In the genomic region with DNA sequence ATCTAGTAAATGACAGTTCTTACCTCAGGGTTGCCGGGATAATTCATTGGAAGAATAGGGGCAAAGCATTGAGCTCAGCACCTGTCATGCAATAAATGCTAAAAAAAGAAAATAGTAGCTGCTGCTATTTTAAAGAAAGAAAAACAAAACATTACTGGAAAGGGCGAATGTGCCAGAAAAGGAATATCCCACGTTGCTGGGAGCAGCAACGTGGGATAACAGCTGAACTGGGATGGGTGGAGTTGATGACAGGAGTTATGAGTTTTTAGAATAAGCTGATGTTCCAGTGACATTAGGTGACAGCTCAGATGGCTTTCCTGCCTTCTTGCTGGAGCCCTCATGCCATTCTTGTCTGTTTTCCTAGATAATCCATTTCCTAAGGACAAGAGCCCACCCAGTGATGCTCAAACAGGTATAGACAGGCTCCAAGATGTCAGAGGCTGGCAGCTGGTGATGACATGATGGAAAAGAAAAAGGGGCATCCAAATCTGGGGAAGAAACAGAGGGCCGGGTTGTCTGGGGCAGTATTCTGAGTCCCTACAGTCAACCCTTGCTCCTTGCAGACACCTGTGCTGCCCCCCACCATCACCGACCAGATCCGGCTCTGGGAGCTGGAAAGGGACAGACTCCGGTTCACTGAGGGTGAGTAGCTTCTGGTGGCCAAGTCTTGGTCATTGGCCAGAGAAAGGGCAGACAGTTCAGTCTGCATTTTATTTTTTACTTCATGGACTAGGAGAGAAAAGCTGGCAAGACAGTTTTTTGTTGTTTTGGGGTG, we compare ENCODE assay signal across 12 cellular contexts. TPM values are rescaled to one million over a fixed set of nuclear protein-coding genes. Genes with fewer than 3 reads are reported as not detected.
DNase-seq lines count a peak whose midpoint lies in the region; ATAC-seq and TF ChIP-seq lines count a peak whose summit lies in the region.
"Had no signal": no experiment of that assay in that cellular context is flagged by ENCODE, and none has a peak within 500 bp of the region (broad histone marks: within the 10 kb centered on the region; RNA-seq: fewer than 3 reads in every experiment).

No MANE protein-coding gene starts in this region.

- H3K4me3 ChIP-seq in uterus: no peak overlapping the region

- intact Hi-C loops in uterus (cut with DNase I; ENCODE audit: low total_unique reads): no loop called here

- H3K4me1 Mint-ChIP-seq in activated naive CD4-positive, alpha-beta T cell treated with anti-CD3 and anti-CD28 coated beads, Interleukin-2, amount 50 U/mL, for 24 hours: peaks cover 57% of the 10 kb centered on the region
- H3K4me1 Mint-ChIP-seq in naive B cell: peaks cover 38 to 52% (median 44%) of the 10 kb centered on the region in 3 donors

- TF ChIP-seq CTCF in uterus (IDR thresholded peaks at IDR 0.05): no peak

- TF ChIP-seq POLR2A in uterus (IDR thresholded peaks at IDR 0.05): no peak

- DNase-seq in activated naive CD4-positive, alpha-beta T cell treated with Interleukin-2 at 50 U/mL for 16 hours: no peak
- DNase-seq in cerebellar cortex (ENCODE audit: low spot score) (peak; percentile 11), naive B cell (no peak), uterus (no peak), NCI-H226 (no peak), NCI-H2196 treated with DMSO at 0.1 percent for 48 hours (lab: John Stamatoyannopoulos, UW; ENCODE audit: unreplicated experiment) (no peak)
- DNase-seq: activated CD8-positive, alpha-beta memory T cell treated with anti-CD3 and anti-CD28 coated beads for 24 hours; kidney glomerular epithelial cell; stimulated activated CD4-positive, alpha-beta T cell treated with anti-CD3 and anti-CD28 coated beads, Interleukin-4, amount 100 ng/mL, for 4 hours had no signal

- H3K27ac ChIP-seq in uterus: peak overlapping the region; percentile 91 to 96
- H3K27ac ChIP-seq: KMS-11 had no signal

- no peaks in the 10 kb centered on the region for H3K27me3 Mint-ChIP-seq in activated naive CD4-positive, alpha-beta T cell treated with anti-CD3 and anti-CD28 coated beads, Interleukin-2, amount 50 U/mL, for 24 hours
- H3K27me3 Mint-ChIP-seq in naive B cell: no peaks in the 10 kb centered on the region

- no peak for ATAC-seq in naive B cell (ENCODE audit: low read depth in 2 of 2)
- ATAC-seq in HG02938 (IDR thresholded peaks at IDR 0.05; ENCODE audit: unreplicated experiment): no peak

- H3K4me3 Mint-ChIP-seq in activated naive CD4-positive, alpha-beta T cell treated with anti-CD3 and anti-CD28 coated beads, Interleukin-2, amount 50 U/mL, for 24 hours: peak overlapping the region; percentile 88
- H3K4me3 Mint-ChIP-seq in naive B cell: peak overlapping the region; percentile 84 to 98 (median 94)

- H3K36me3 Mint-ChIP-seq in activated naive CD4-positive, alpha-beta T cell treated with anti-CD3 and anti-CD28 coated beads, Interleukin-2, amount 50 U/mL, for 24 hours: peaks cover 20% of the 10 kb centered on the region
- peaks cover 5 to 14% of the 10 kb centered on the region in 2 donors for H3K36me3 Mint-ChIP-seq in naive B cell

- no peaks in the 10 kb centered on the region for H3K27me3 ChIP-seq in uterus

- H3K9me3 Mint-ChIP-seq in activated naive CD4-positive, alpha-beta T cell treated with anti-CD3 and anti-CD28 coated beads, Interleukin-2, amount 50 U/mL, for 24 hours: no peaks in the 10 kb centered on the region
- no peaks in the 10 kb centered on the region for H3K9me3 Mint-ChIP-seq in naive B cell

- peaks cover 9 to 15% of the 10 kb centered on the region in 2 donors for H3K4me1 ChIP-seq in uterus

- no peaks in the 10 kb centered on the region for H3K36me3 ChIP-seq in uterus

- no peak overlapping the region for H3K27ac Mint-ChIP-seq in activated naive CD4-positive, alpha-beta T cell treated with anti-CD3 and anti-CD28 coated beads, Interleukin-2, amount 50 U/mL, for 24 hours
- peak overlapping the region in 3 of 6 donors; percentile 62 to 70 (median 64) for H3K27ac Mint-ChIP-seq in naive B cell

- H3K9me3 ChIP-seq in uterus: no peaks in the 10 kb centered on the region

RNA-seq across cellular contexts. Expression of a gene that starts 1.1 kb away (rescaled TPM):
- polyA plus RNA-seq in naive B cell (ENCODE audit: low read depth in 6 of 6): 10 to 100 TPM in 5 of 6 donors, 1 to 10 TPM in 1; 1.2 to 28.4 (median 19.4) TPM
- 10 to 100 TPM; 12.6 to 34.2 (median 22.4) TPM for total RNA-seq in uterus

RNA-seq across cellular contexts. Expression of a gene that starts 4.9 kb away (rescaled TPM):
- 10 to 100 TPM in 3 of 6 donors, 1 to 10 TPM in 3; 7.6 to 11.5 (median 9.6) TPM for polyA plus RNA-seq in naive B cell (ENCODE audit: low read depth in 6 of 6)
- total RNA-seq in uterus: 10 to 100 TPM in 3 of 4 donors, not detected in 1; 27.4 to 96.6 (median 65.2) TPM

RNA-seq across cellular contexts. Expression of a gene that starts 19.0 kb away (rescaled TPM):
- polyA plus RNA-seq in naive B cell (ENCODE audit: low read depth in 6 of 6): under 1 TPM in 1 of 6 donors, not detected in 5; 0.38 TPM
- total RNA-seq in uterus: 1 to 10 TPM in 1 of 4 donors, not detected in 3; 1.1 TPM

RNA-seq across cellular contexts. Expression of a gene that starts 27.8 kb away (rescaled TPM):
- polyA plus RNA-seq in naive B cell (ENCODE audit: low read depth in 6 of 6): not detected
- total RNA-seq in uterus: under 1 TPM in 1 of 4 donors, not detected in 3; under 0.01 TPM

RNA-seq across cellular contexts. Expression of a gene that starts 28.6 kb away (rescaled TPM):
- polyA plus RNA-seq in naive B cell (ENCODE audit: low read depth in 6 of 6): 1 to 10 TPM; 3.6 to 8.0 (median 4.4) TPM
- 10 to 100 TPM in 2 of 4 donors, 1 to 10 TPM in 2; 2.1 to 74.1 (median 30.3) TPM for total RNA-seq in uterus
